8 cellular contexts compared by ENCODE assay signal in the genomic region with DNA sequence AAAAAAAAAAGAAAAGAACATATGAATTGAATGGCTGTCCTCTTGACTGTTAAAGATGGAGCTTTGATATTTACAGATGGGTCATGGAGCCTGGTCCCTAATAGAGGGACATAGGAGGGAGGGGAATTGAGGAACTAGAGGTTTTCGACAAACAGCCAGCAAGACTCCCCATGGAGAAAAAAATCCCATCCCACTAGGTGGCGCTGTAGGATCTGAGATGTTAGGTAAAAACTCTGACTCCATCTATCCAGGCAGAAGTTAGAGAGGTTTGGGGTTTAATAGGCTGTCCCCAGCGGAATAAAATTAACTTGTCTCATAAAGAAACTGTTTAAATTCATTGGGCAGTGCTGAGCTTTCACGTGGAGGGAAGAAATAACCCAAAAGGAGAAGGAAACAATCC. TPM values are rescaled to one million over a fixed set of nuclear protein-coding genes. Genes with fewer than 3 reads are reported as not detected.
DNase-seq lines count a peak whose midpoint lies in the region; ATAC-seq and TF ChIP-seq lines count a peak whose summit lies in the region.

No MANE protein-coding gene starts in this region.

- peak; percentile 65 for ATAC-seq in GM18498 (IDR thresholded peaks at IDR 0.05; ENCODE audit: unreplicated experiment)
- peak; percentile 57 for ATAC-seq in HG02884 (IDR thresholded peaks at IDR 0.05; ENCODE audit: unreplicated experiment)
- ATAC-seq in activated T-helper 17 cell treated with anti-CD3 and anti-CD28 coated beads, Interleukin-2, amount 50 U/mL, for 72 hours (replicated peaks), result peak; percentile 65
- ATAC-seq in gastrocnemius medialis, result no peak
- ATAC-seq in HG02970 (IDR thresholded peaks at IDR 0.05; ENCODE audit: low FRiP score, unreplicated experiment), result no peak

- peak overlapping the region; percentile 25 for H3K4me3 Mint-ChIP-seq in activated T-helper 17 cell treated with anti-CD3 and anti-CD28 coated beads, Interleukin-2, amount 50 U/mL, for 72 hours

- no peaks in the 10 kb centered on the region for H3K27me3 ChIP-seq in gastrocnemius medialis

- H3K4me1 ChIP-seq in gastrocnemius medialis, result no peaks in the 10 kb centered on the region

- TF ChIP-seq CTCF in gastrocnemius medialis (IDR thresholded peaks at IDR 0.05 in 4 of 5, conservative IDR thresholded peaks at IDR 0.05 in 1 of 5), result peak in 3 of 5 experiments; percentile 31 to 51 (median 40)

- in situ Hi-C loops in gastrocnemius medialis (cut with MboI; ENCODE audit: low sequenced_read_pairs in 4 of 4), result no loop called here

- H3K36me3 Mint-ChIP-seq in activated T-helper 17 cell treated with anti-CD3 and anti-CD28 coated beads, Interleukin-2, amount 50 U/mL, for 72 hours (ENCODE audit: low read depth), result no peaks in the 10 kb centered on the region

- intact Hi-C loops in gastrocnemius medialis (cut with DNase I; ENCODE audit: low total_unique reads), result loop anchor here (1.0 kb wide), 1 partner anchor 129 kb away; no protein-coding TSS in a partner anchor

- no peaks in the 10 kb centered on the region for H3K9me3 Mint-ChIP-seq in activated T-helper 17 cell treated with anti-CD3 and anti-CD28 coated beads, Interleukin-2, amount 50 U/mL, for 72 hours

- H3K4me1 Mint-ChIP-seq in activated T-helper 17 cell treated with anti-CD3 and anti-CD28 coated beads, Interleukin-2, amount 50 U/mL, for 72 hours, result peaks cover 11% of the 10 kb centered on the region

- no peak for TF ChIP-seq POLR2A in gastrocnemius medialis (IDR thresholded peaks at IDR 0.05)

- H3K4me3 ChIP-seq in gastrocnemius medialis, result no peak overlapping the region

- H3K27ac Mint-ChIP-seq in activated T-helper 17 cell treated with anti-CD3 and anti-CD28 coated beads, Interleukin-2, amount 50 U/mL, for 72 hours, result no peak overlapping the region

- DNase-seq in RKO (ENCODE audit: low spot score), result peak; percentile 55
- peak; percentile 44 for DNase-seq in glomerular endothelial cell (ENCODE audit: extremely low read depth, low read depth, low spot score)
- DNase-seq in gastrocnemius medialis, result peak in 1 of 2 donors; percentile 10
- DNase-seq in KG1 (lab: John Stamatoyannopoulos, UW), result no peak

- H3K27ac ChIP-seq in gastrocnemius medialis, result no peak overlapping the region

- no peaks in the 10 kb centered on the region for H3K27me3 Mint-ChIP-seq in activated T-helper 17 cell treated with anti-CD3 and anti-CD28 coated beads, Interleukin-2, amount 50 U/mL, for 72 hours

- H3K36me3 ChIP-seq in gastrocnemius medialis, result no peaks in the 10 kb centered on the region

- peaks cover 0 to 3% (median 0%) of the 10 kb centered on the region in 3 donors for H3K9me3 ChIP-seq in gastrocnemius medialis

RNA-seq across cellular contexts. Expression of gene HMGB2, which starts 45.9 kb away (rescaled TPM):
- 100 to 1,000 TPM; 431 to 468 TPM for total RNA-seq in activated T-helper 17 cell treated with anti-CD3 and anti-CD28 coated beads, Interleukin-2, amount 50 U/mL, for 72 hours
- total RNA-seq in glomerular endothelial cell (21.7 and 40.7 TPM in 2 replicates), gastrocnemius medialis (10 to 100 TPM in 3 of 4 donors, 1 to 10 TPM in 1; 4.1 to 61.6 (median 21.2) TPM)

Comparison
In these comparisons a context has a peak if more than half of its experiments do, and no peak if none do; other contexts are left out.
1. ATAC-seq: peak in GM18498 (single experiment), HG02884 (single experiment) and activated T-helper 17 cell treated with anti-CD3 and anti-CD28 coated beads, Interleukin-2, amount 50 U/mL, for 72 hours (single experiment); none in gastrocnemius medialis (0 of 2) and HG02970 (single experiment).
2. RNA of gene HMGB2, which starts 45.9 kb away (total RNA-seq): 431 to 468 TPM in activated T-helper 17 cell treated with anti-CD3 and anti-CD28 coated beads, Interleukin-2, amount 50 U/mL, for 72 hours; 21.7 to 40.7 TPM in glomerular endothelial cell and 4.1 to 61.6 TPM in gastrocnemius medialis; every median in the first group is over 4 times any median in the second.